2 cellular contexts compared by ENCODE assay signal in the genomic region with DNA sequence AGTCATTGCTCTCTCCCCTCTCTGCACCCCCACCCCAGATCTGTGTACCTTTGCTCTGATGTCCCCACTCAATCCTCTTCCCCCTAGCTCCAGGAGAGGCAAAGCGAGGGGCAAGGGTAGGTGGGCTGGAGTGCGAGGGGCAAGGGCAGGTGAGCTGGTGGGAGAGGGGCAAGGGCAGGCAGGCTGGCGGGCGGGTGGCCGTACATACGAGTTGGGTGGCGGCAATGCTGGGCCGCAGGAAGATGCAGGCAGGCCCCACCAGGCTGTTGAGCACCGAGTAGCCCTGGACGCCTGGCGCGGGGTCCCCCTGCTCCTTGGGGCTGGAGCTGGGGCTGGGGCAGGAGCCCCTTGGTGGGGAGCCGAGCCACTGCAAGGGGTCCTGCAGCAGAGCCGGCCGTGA.
TF ChIP-seq lines count a peak whose summit lies in the region.

No MANE protein-coding gene starts in this region.

TF ChIP-seq in IMR-90, 13 proteins besides CTCF, POLR2A, EP300 and RAD21:
- TF ChIP-seq CHD1 (IDR thresholded peaks at IDR 0.05; ENCODE audit: low read depth, low read length) = no peak
- TF ChIP-seq, protein P1, sequence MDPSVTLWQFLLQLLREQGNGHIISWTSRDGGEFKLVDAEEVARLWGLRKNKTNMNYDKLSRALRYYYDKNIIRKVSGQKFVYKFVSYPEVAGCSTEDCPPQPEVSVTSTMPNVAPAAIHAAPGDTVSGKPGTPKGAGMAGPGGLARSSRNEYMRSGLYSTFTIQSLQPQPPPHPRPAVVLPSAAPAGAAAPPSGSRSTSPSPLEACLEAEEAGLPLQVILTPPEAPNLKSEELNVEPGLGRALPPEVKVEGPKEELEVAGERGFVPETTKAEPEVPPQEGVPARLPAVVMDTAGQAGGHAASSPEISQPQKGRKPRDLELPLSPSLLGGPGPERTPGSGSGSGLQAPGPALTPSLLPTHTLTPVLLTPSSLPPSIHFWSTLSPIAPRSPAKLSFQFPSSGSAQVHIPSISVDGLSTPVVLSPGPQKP (IDR thresholded peaks at IDR 0.05; ENCODE audit: borderline replicate concordance, low read depth, low read length) = no peak
- no peak for TF ChIP-seq NFE2L2 (IDR thresholded peaks at IDR 0.05; ENCODE audit: low read depth, low read length)
- no peak for TF ChIP-seq RCOR1 (IDR thresholded peaks at IDR 0.05; ENCODE audit: insufficient replicate concordance, low read length)
TF ChIP-seq in IMR-90: peak in this region for 0.

TF ChIP-seq in H1, 55 proteins besides CTCF, POLR2A, EP300 and RAD21:
- TF ChIP-seq BRCA1 (IDR thresholded peaks at IDR 0.05; ENCODE audit: low read depth, low read length) (no peak), JUN (IDR thresholded peaks at IDR 0.05; ENCODE audit: low read depth, low read length) (no peak)
